In genomic region chr3:194137314-194138097, GRCh38 we compare ENCODE assay signal across 8 cellular contexts. TPM values are rescaled to one million over a fixed set of nuclear protein-coding genes. Genes with fewer than 3 reads are reported as not detected.
DNase-seq lines count a peak whose midpoint lies in the region; ATAC-seq and TF ChIP-seq lines count a peak whose summit lies in the region.

No MANE protein-coding gene starts in this region.

- H3K9me3 ChIP-seq in mucosa of stomach (ENCODE audit: control insufficient read depth, low read length) (no peaks in the 10 kb centered on the region), tibial artery (no peaks in the 10 kb centered on the region)

- ATAC-seq in HG02798 (IDR thresholded peaks at IDR 0.05; ENCODE audit: poor library complexity, unreplicated experiment): peak; percentile 49
- peak; percentile 7 for ATAC-seq in activated CD8-positive, alpha-beta T cell treated with anti-CD3 and anti-CD28 coated beads, Interleukin-2, amount 10 ng/mL, durations not matched to agents 7 days and 5 days

- H3K4me3 ChIP-seq in GM12875 (ENCODE audit: low read depth, low read length) (peak overlapping the region; percentile 87), mucosa of stomach (ENCODE audit: low read length) (peak overlapping the region; percentile 88), tibial artery (peak overlapping the region; percentile 67 to 90)

- intact Hi-C loops in tibial artery (cut with DNase I; ENCODE audit: low total_unique reads): loop anchor here (5.0 to 10.0 kb wide), 3 partner anchors 135 to 447 kb away; no protein-coding TSS in a partner anchor

- peak overlapping the region; percentile 95 for H3K9ac ChIP-seq in mucosa of stomach (ENCODE audit: low read length)

- peaks cover 65% of the 10 kb centered on the region for H3K27me3 Mint-ChIP-seq in activated CD8-positive, alpha-beta T cell treated with anti-CD3 and anti-CD28 coated beads, Interleukin-2, amount 10 ng/mL, durations not matched to agents 7 days and 5 days (ENCODE audit: low read depth)

- peak; percentile 65 for DNase-seq in A172 (ENCODE audit: low spot score)
- DNase-seq in NCI-H2171 (lab: John Stamatoyannopoulos, UW): peak; percentile 37
- peak; percentile 51 for DNase-seq in activated CD8-positive, alpha-beta T cell treated with anti-CD3 and anti-CD28 coated beads, Interleukin-2, amount 10 ng/mL, durations not matched to agents 7 days and 5 days
- no peak for DNase-seq in epithelial cell of prostate (ENCODE audit: low read depth, low spot score)
- DNase-seq in tibial artery: peak; percentile 73 to 92

- H3K36me3 Mint-ChIP-seq in activated CD8-positive, alpha-beta T cell treated with anti-CD3 and anti-CD28 coated beads, Interleukin-2, amount 10 ng/mL, durations not matched to agents 7 days and 5 days (ENCODE audit: low read depth): no peaks in the 10 kb centered on the region

- no peaks in the 10 kb centered on the region for H3K9me3 Mint-ChIP-seq in activated CD8-positive, alpha-beta T cell treated with anti-CD3 and anti-CD28 coated beads, Interleukin-2, amount 10 ng/mL, durations not matched to agents 7 days and 5 days (ENCODE audit: insufficient read depth)

- POLR2A ChIA-PET in activated CD8-positive, alpha-beta T cell treated with anti-CD3 and anti-CD28 coated beads, Interleukin-2, amount 10 ng/mL, durations not matched to agents 7 days and 5 days (lab: Charles Lee): interaction anchor here (1.3 kb wide), 1 partner anchor 170 kb away, joined by 3 read pairs; no protein-coding TSS in a partner anchor

- H3K27ac ChIP-seq in epithelial cell of prostate: peak overlapping the region; percentile 99
- H3K27ac ChIP-seq in tibial artery: peak overlapping the region; percentile 90 to 99

- H3K4me1 ChIP-seq in mucosa of stomach (ENCODE audit: control insufficient read depth, insufficient read depth, low read length) (peaks cover 46% of the 10 kb centered on the region), tibial artery (peaks cover 0 to 61% (median 46%) of the 10 kb centered on the region in 4 donors)

- peak; percentile 79 for TF ChIP-seq CTCF in GM12875 (IDR thresholded peaks at IDR 0.05; ENCODE audit: borderline replicate concordance, insufficient read depth, low read depth, low read length)
- TF ChIP-seq CTCF in tibial artery (IDR thresholded peaks at IDR 0.05): peak; percentile 28 to 55

- peaks cover 57% of the 10 kb centered on the region for H3K4me1 Mint-ChIP-seq in activated CD8-positive, alpha-beta T cell treated with anti-CD3 and anti-CD28 coated beads, Interleukin-2, amount 10 ng/mL, durations not matched to agents 7 days and 5 days (ENCODE audit: low read depth)

- H3K27me3 ChIP-seq in mucosa of stomach (ENCODE audit: control insufficient read depth, insufficient read depth, low read length) (no peaks in the 10 kb centered on the region), tibial artery (no peaks in the 10 kb centered on the region)

- H3K27ac Mint-ChIP-seq in activated CD8-positive, alpha-beta T cell treated with anti-CD3 and anti-CD28 coated beads, Interleukin-2, amount 10 ng/mL, durations not matched to agents 7 days and 5 days: no peak overlapping the region

- CTCF ChIA-PET in activated CD8-positive, alpha-beta T cell treated with anti-CD3 and anti-CD28 coated beads, Interleukin-2, amount 10 ng/mL, durations not matched to agents 7 days and 5 days (lab: Charles Lee): interaction anchor here (1.0 to 2.0 kb wide), 4 partner anchors 178 to 359 kb away, joined by 3 to 10 read pairs (median 5); no protein-coding TSS in a partner anchor

- H3K4me3 Mint-ChIP-seq in activated CD8-positive, alpha-beta T cell treated with anti-CD3 and anti-CD28 coated beads, Interleukin-2, amount 10 ng/mL, durations not matched to agents 7 days and 5 days: peak overlapping the region; percentile 64

- H3K36me3 ChIP-seq in mucosa of stomach (ENCODE audit: control insufficient read depth, insufficient read depth, low read length) (peaks cover 11% of the 10 kb centered on the region), tibial artery (peaks cover 0 to 5% (median 0%) of the 10 kb centered on the region in 3 donors)

RNA-seq across cellular contexts. Expression of gene HES1, which starts 1.6 kb away (rescaled TPM):
- total RNA-seq in A172 (2014; rRNA removed; shearing (Covaris generic)): 3.1 and 4.5 TPM in 2 replicates
- not detected for total RNA-seq in activated CD8-positive, alpha-beta T cell treated with anti-CD3 and anti-CD28 coated beads, Interleukin-2, amount 10 ng/mL, durations not matched to agents 7 days and 5 days
